In genomic region chr17:17843096-17843495, GRCh38 we compare ENCODE assay signal across 21 cellular contexts. TPM values are rescaled to one million over a fixed set of nuclear protein-coding genes. Genes with fewer than 3 reads are reported as not detected.
A peak's percentile ranks its signal among the peaks of the same experiment; 100 is the strongest.
DNase-seq lines count a peak whose midpoint lies in the region; ATAC-seq and TF ChIP-seq lines count a peak whose summit lies in the region.
"Had no signal": no experiment of that assay in that cellular context is flagged by ENCODE, and none has a peak within 500 bp of the region (broad histone marks: within the 10 kb centered on the region; RNA-seq: fewer than 3 reads in every experiment).

No MANE protein-coding gene starts in this region.

- in situ Hi-C loops in mammary epithelial cell (cut with MboI; ENCODE audit: low sequenced_read_pairs in 2 of 2) (no loop called here), G401 (cut with HindIII; ENCODE audit: low sequenced_read_pairs) (no loop called here)

- DNase-seq in MCF 10A (ENCODE audit: unreplicated experiment): peak; percentile 52
- no peak for DNase-seq in mammary epithelial cell
- peak; percentile 61 for DNase-seq in endodermal cell
- no peak for DNase-seq in type B pancreatic cell (ENCODE audit: extremely low spot score, unreplicated experiment)
- no peak for DNase-seq in globus pallidus (ENCODE audit: low spot score)
- no peak for DNase-seq in G401 (ENCODE audit: low spot score)
- DNase-seq: activated CD8-positive, alpha-beta T cell treated with anti-CD3 and anti-CD28 coated beads, Interleukin-2, amount 10 ng/mL, durations not matched to agents 7 days and 5 days; activated naive CD4-positive, alpha-beta T cell treated with anti-CD3 and anti-CD28 coated beads for 36 hours; activated T-cell treated with anti-CD3 and anti-CD28 coated beads, Interleukin-2, amount 50 U/mL, for 4 hours; C1 segment of cervical spinal cord; GF-D8; left ventricle myocardium superior; NCI-H1105 treated with DMSO at 0.1 percent for 48 hours; NCI-H2107; NCI-H524; right lobe of liver; SHP77 treated with DMSO at 0.1 percent for 48 hours; stimulated activated naive CD8-positive, alpha-beta T cell treated with anti-CD3 and anti-CD28 coated beads, Interleukin-15, Interleukin-2, amounts not matched to agents 100 U/mL and 50 U/mL, for 24 hours; uterus had no signal

- no peak overlapping the region for H3K27ac ChIP-seq in mammary epithelial cell (ENCODE audit: insufficient read depth, low read depth, low read length)
- no peak overlapping the region for H3K27ac ChIP-seq in endodermal cell (ENCODE audit: low read depth, low read length)
- H3K27ac ChIP-seq: right lobe of liver, uterus had no signal

- no peaks in the 10 kb centered on the region for H4K20me1 ChIP-seq in mammary epithelial cell (ENCODE audit: insufficient read depth, low read length)

- no peaks in the 10 kb centered on the region for H3K9me3 ChIP-seq in mammary epithelial cell (replicated peaks; ENCODE audit: insufficient read depth, low read length)
- H3K9me3 ChIP-seq in endodermal cell (ENCODE audit: control insufficient read depth, low read length): no peaks in the 10 kb centered on the region
- H3K9me3 ChIP-seq: right lobe of liver, uterus had no signal

- dilution Hi-C loops in mammary epithelial cell (cut with HindIII; ENCODE audit: low sequenced_read_pairs): no loop called here

- POLR2A ChIA-PET in MCF 10A (lab: Yijun Ruan, JAX): interaction anchor here (1.0 kb wide), 2 partner anchors 167 to 1909 kb away, joined by 3 to 5 read pairs; no protein-coding TSS in a partner anchor

- H3K4me3 ChIP-seq in mammary epithelial cell (replicated peaks in 1 of 3; ENCODE audit: insufficient read depth in 1 of 3, low read depth in 2 of 3, low read length in 3 of 3): no peak overlapping the region
- H3K4me3 ChIP-seq in endodermal cell (ENCODE audit: low read length): no peak overlapping the region
- H3K4me3 ChIP-seq: right lobe of liver, uterus had no signal

- H3K27ac Mint-ChIP-seq in MCF 10A (ENCODE audit: low read depth, unreplicated experiment) (peak overlapping the region; percentile 66), endodermal cell (no peak overlapping the region), nephron (peak overlapping the region in 2 of 3 experiments; percentile 82 to 95), type B pancreatic cell (peak overlapping the region; percentile 95)
- H3K27ac Mint-ChIP-seq: activated CD8-positive, alpha-beta T cell treated with anti-CD3 and anti-CD28 coated beads, Interleukin-2, amount 10 ng/mL, durations not matched to agents 7 days and 5 days had no signal

- no peak overlapping the region for H3K4me3 Mint-ChIP-seq in MCF 10A (ENCODE audit: unreplicated experiment)
- no peak overlapping the region for H3K4me3 Mint-ChIP-seq in endodermal cell
- no peak overlapping the region for H3K4me3 Mint-ChIP-seq in nephron
- no peak overlapping the region for H3K4me3 Mint-ChIP-seq in type B pancreatic cell
- H3K4me3 Mint-ChIP-seq: activated CD8-positive, alpha-beta T cell treated with anti-CD3 and anti-CD28 coated beads, Interleukin-2, amount 10 ng/mL, durations not matched to agents 7 days and 5 days; activated naive CD4-positive, alpha-beta T cell treated with anti-CD3 and anti-CD28 coated beads for 36 hours; activated T-cell treated with anti-CD3 and anti-CD28 coated beads, Interleukin-2, amount 50 U/mL, for 4 hours had no signal

- H3K27me3 Mint-ChIP-seq in MCF 10A (ENCODE audit: insufficient read depth, unreplicated experiment): no peaks in the 10 kb centered on the region
- no peaks in the 10 kb centered on the region for H3K27me3 Mint-ChIP-seq in endodermal cell (ENCODE audit: insufficient read depth)
- no peaks in the 10 kb centered on the region for H3K27me3 Mint-ChIP-seq in nephron (ENCODE audit: low read depth)
- no peaks in the 10 kb centered on the region for H3K27me3 Mint-ChIP-seq in type B pancreatic cell

- TF ChIP-seq CTCF in MCF 10A (IDR thresholded peaks at IDR 0.05; ENCODE audit: unreplicated experiment): no peak
- TF ChIP-seq CTCF in mammary epithelial cell (conservative IDR thresholded peaks at IDR 0.05 in 1 of 2, IDR thresholded peaks at IDR 0.05 in 1 of 2; ENCODE audit: extremely low read depth in 1 of 2, insufficient read depth in 1 of 2, low read depth in 1 of 2, low read length in 2 of 2): no peak
- TF ChIP-seq CTCF in endodermal cell (conservative IDR thresholded peaks at IDR 0.05): no peak
- TF ChIP-seq CTCF in nephron (IDR thresholded peaks at IDR 0.05; ENCODE audit: unreplicated experiment in 3 of 3): no peak
- no peak for TF ChIP-seq CTCF in type B pancreatic cell (conservative IDR thresholded peaks at IDR 0.05)

- H3K4me1 Mint-ChIP-seq in MCF 10A (ENCODE audit: insufficient read depth, unreplicated experiment) (peaks cover 16% of the 10 kb centered on the region), endodermal cell (peaks cover 22% of the 10 kb centered on the region), nephron (peaks cover 22% of the 10 kb centered on the region), type B pancreatic cell (ENCODE audit: unreplicated experiment) (peaks cover 28% of the 10 kb centered on the region)

- H3K27me3 ChIP-seq in mammary epithelial cell (ENCODE audit: insufficient read depth, low read length) (no peaks in the 10 kb centered on the region), endodermal cell (ENCODE audit: control insufficient read depth, insufficient read depth, low read length, poor library complexity, severe bottlenecking) (no peaks in the 10 kb centered on the region)
- H3K27me3 ChIP-seq: right lobe of liver, uterus had no signal

- no peak overlapping the region for H3K4me2 ChIP-seq in mammary epithelial cell (ENCODE audit: insufficient read depth, low read depth, low read length)

- no peak overlapping the region for H2AFZ ChIP-seq in mammary epithelial cell (ENCODE audit: low read depth, low read length)

- H3K36me3 ChIP-seq in mammary epithelial cell (ENCODE audit: insufficient read depth, low read length) (no peaks in the 10 kb centered on the region), endodermal cell (ENCODE audit: control insufficient read depth, insufficient read depth, low read length) (no peaks in the 10 kb centered on the region)
- H3K36me3 ChIP-seq: right lobe of liver, uterus had no signal

- H3K9ac ChIP-seq in mammary epithelial cell (ENCODE audit: insufficient read depth, low read length) (no peak overlapping the region), endodermal cell (ENCODE audit: extremely low read depth, low read length, poor library complexity, severe bottlenecking) (no peak overlapping the region)

- H3K9me3 Mint-ChIP-seq in MCF 10A (ENCODE audit: unreplicated experiment): no peaks in the 10 kb centered on the region
- no peaks in the 10 kb centered on the region for H3K9me3 Mint-ChIP-seq in endodermal cell
- H3K9me3 Mint-ChIP-seq in nephron: no peaks in the 10 kb centered on the region
- H3K9me3 Mint-ChIP-seq in type B pancreatic cell: no peaks in the 10 kb centered on the region
- H3K9me3 Mint-ChIP-seq: activated naive CD4-positive, alpha-beta T cell treated with anti-CD3 and anti-CD28 coated beads for 36 hours; activated T-cell treated with anti-CD3 and anti-CD28 coated beads, Interleukin-2, amount 50 U/mL, for 4 hours had no signal

- BruUV-seq in MCF 10A (replicated peaks; lab: Mats Ljungman, UMichigan) (no TSS peak), mammary epithelial cell (replicated peaks; lab: Mats Ljungman, UMichigan) (no TSS peak)

- no peak for ATAC-seq in HG03159 (IDR thresholded peaks at IDR 0.05; ENCODE audit: unreplicated experiment)
- ATAC-seq: activated CD8-positive, alpha-beta T cell treated with anti-CD3 and anti-CD28 coated beads, Interleukin-2, amount 10 ng/mL, durations not matched to agents 7 days and 5 days; activated T-cell treated with anti-CD3 and anti-CD28 coated beads, Interleukin-2, amount 50 U/mL, for 4 hours; left ventricle myocardium superior; right lobe of liver; stimulated activated naive CD8-positive, alpha-beta T cell treated with anti-CD3 and anti-CD28 coated beads, Interleukin-15, Interleukin-2, amounts not matched to agents 100 U/mL and 50 U/mL, for 24 hours had no signal

- H3K4me1 ChIP-seq in mammary epithelial cell (ENCODE audit: insufficient read depth, low read length) (peaks cover 54% of the 10 kb centered on the region), endodermal cell (ENCODE audit: control insufficient read depth, insufficient read depth, low read length) (peaks cover 3% of the 10 kb centered on the region)

- H3K36me3 Mint-ChIP-seq in MCF 10A (ENCODE audit: insufficient read depth, unreplicated experiment) (peaks cover 4% of the 10 kb centered on the region), endodermal cell (ENCODE audit: low read depth) (no peaks in the 10 kb centered on the region), nephron (ENCODE audit: low read depth) (no peaks in the 10 kb centered on the region), type B pancreatic cell (no peaks in the 10 kb centered on the region)

- intact Hi-C loops in MCF 10A (cut with micrococcal nuclease): no loop called here
- intact Hi-C loops in mammary epithelial cell (cut with micrococcal nuclease): no loop called here

- CTCF ChIA-PET in MCF 10A (lab: Yijun Ruan, JAX) (interaction anchor here (0.8 to 5.3 kb wide), 3 partner anchors 16 to 76 kb away, joined by 4 to 39 read pairs (median 12); no protein-coding TSS in a partner anchor), mammary epithelial cell (lab: Charles Lee; ENCODE audit: low non-redundant PET) (no interaction called here)

- 29% methylated on average over 3 of the region's 4 CpGs for WGBS in mammary epithelial cell (ENCODE audit: low coverage, missing lambda C conversion rate)
- 87 to 94% methylated on average over 4 of the region's 4 CpGs for WGBS in endodermal cell (ENCODE audit: insufficient coverage in 1 of 2, insufficient read length in 1 of 2), 2 experiments

- no peaks in the 10 kb centered on the region for H3K79me2 ChIP-seq in mammary epithelial cell (ENCODE audit: insufficient read depth, low read length)

RNA-seq across cellular contexts. Expression of gene SREBF1, which starts 6.3 kb away (rescaled TPM):
- total RNA-seq in MCF 10A (2022) (87.1 and 91.7 TPM in 2 replicates), mammary epithelial cell (100 to 1,000 TPM; 109 to 173 TPM), endodermal cell (10 to 100 TPM; 39.0 to 58.2 TPM), type B pancreatic cell (ENCODE audit: low replicate concordance) (81.2 and 97.0 TPM in 2 replicates)
- 71.5 TPM for polyA plus RNA-seq in mammary epithelial cell
- 152 TPM for polyA minus RNA-seq in mammary epithelial cell
- polyA plus RNA-seq in endodermal cell (2013, experiment 1 of 2): 69.1 TPM
- polyA plus RNA-seq in endodermal cell (2013, experiment 2 of 2): 66.7 TPM
- total RNA-seq in G401 (2014; rRNA removed; shearing (Covaris generic)): 116 and 155 TPM in 2 replicates

Comparison
In these comparisons a context has a peak if more than half of its experiments do, and no peak if none do; other contexts are left out.
1. DNase-seq: peak in MCF 10A (single experiment) and endodermal cell (single experiment); none in mammary epithelial cell (single experiment), type B pancreatic cell (single experiment), globus pallidus (single experiment) and G401 (single experiment).